In genomic region chr2:112493048-112493447, GRCh38 we compare ENCODE assay signal across 15 cellular contexts. TPM values are rescaled to one million over a fixed set of nuclear protein-coding genes. Genes with fewer than 3 reads are reported as not detected.
DNase-seq lines count a peak whose midpoint lies in the region; ATAC-seq and TF ChIP-seq lines count a peak whose summit lies in the region.
"Had no signal": no experiment of that assay in that cellular context is flagged by ENCODE, and none has a peak within 500 bp of the region (broad histone marks: within the 10 kb centered on the region; RNA-seq: fewer than 3 reads in every experiment).

No MANE protein-coding gene starts in this region.

- no peak overlapping the region for H3K27ac ChIP-seq in AG04450 (ENCODE audit: low read depth, low read length)
- H3K27ac ChIP-seq: uterus had no signal

- no peak overlapping the region for H3K27ac Mint-ChIP-seq in HFFc6
- H3K27ac Mint-ChIP-seq: activated naive CD4-positive, alpha-beta T cell treated with anti-CD3 and anti-CD28 coated beads for 36 hours had no signal

- DNase-seq in AG04450 (ENCODE audit: low read depth, low spot score) (no peak), HFFc6 (no peak), astrocyte of the spinal cord (ENCODE audit: low read depth, low spot score) (peak; percentile 35), iris pigment epithelial cell (ENCODE audit: low read depth) (peak; percentile 36), NCI-H146 treated with DMSO at 0.1 percent for 48 hours (lab: John Stamatoyannopoulos, UW; ENCODE audit: unreplicated experiment) (no peak), cortex of kidney (lab: John Stamatoyannopoulos, UW) (no peak)
- no peak for DNase-seq in activated CD4-positive, alpha-beta T cell treated with anti-CD3 and anti-CD28 coated beads, Interleukin-2, amount 50 U/mL, for 4 hours
- DNase-seq: activated naive CD4-positive, alpha-beta T cell treated with anti-CD3 and anti-CD28 coated beads for 36 hours; GDM1; kidney; NCI-H1092; NCI-H524; T1000; uterus had no signal

- H3K9me3 ChIP-seq in AG04450 (ENCODE audit: control insufficient read depth, insufficient read depth, low read length) = no peaks in the 10 kb centered on the region
- H3K9me3 ChIP-seq: uterus had no signal

- no peak overlapping the region; the same call in 1 of the 2 replicates for H3K4me3 Mint-ChIP-seq in HFFc6
- H3K4me3 Mint-ChIP-seq: activated naive CD4-positive, alpha-beta T cell treated with anti-CD3 and anti-CD28 coated beads for 36 hours had no signal

- TF ChIP-seq CTCF in AG04450 (IDR thresholded peaks at IDR 0.05; ENCODE audit: low read depth, low read length) = peak; percentile 23; the same call in 1 of the 2 replicates
- peak; percentile 26; the same call in 1 of the 2 replicates for TF ChIP-seq CTCF in HFFc6 (IDR thresholded peaks at IDR 0.05)
- TF ChIP-seq CTCF in astrocyte of the spinal cord (IDR thresholded peaks at IDR 0.05; ENCODE audit: low read depth, low read length) = peak; percentile 13

- peaks cover 6% of the 10 kb centered on the region; the same call in 1 of the 2 replicates for H3K36me3 Mint-ChIP-seq in HFFc6 (ENCODE audit: low read depth)

- POLR2A ChIA-PET in AG04450 (lab: Yijun Ruan, JAX) = no interaction called here

- no peaks in the 10 kb centered on the region for H3K27me3 Mint-ChIP-seq in HFFc6 (ENCODE audit: insufficient read depth)

- no peak for ATAC-seq in GM21717 (IDR thresholded peaks at IDR 0.05; ENCODE audit: unreplicated experiment)

- CTCF ChIA-PET in AG04450 (lab: Charles Lee) = interaction anchor here (2.2 kb wide), 1 partner anchor 13 kb away, joined by 7 read pairs; no protein-coding TSS in a partner anchor

- H3K27me3 ChIP-seq in AG04450 (ENCODE audit: control insufficient read depth, insufficient read depth, low read length) = no peaks in the 10 kb centered on the region
- H3K27me3 ChIP-seq: uterus had no signal

- H3K4me1 Mint-ChIP-seq in HFFc6 (ENCODE audit: low read depth) = 0 out of 2 replicates have a peak, but pooled peaks cover 6% of the 10 kb centered on the region

- no peak overlapping the region for H3K4me3 ChIP-seq in AG04450 (ENCODE audit: low read depth, low read length)
- no peak overlapping the region for H3K4me3 ChIP-seq in astrocyte of the spinal cord (ENCODE audit: low read depth, low read length)
- H3K4me3 ChIP-seq: uterus had no signal

- no peaks in the 10 kb centered on the region for H3K9me3 Mint-ChIP-seq in HFFc6
- H3K9me3 Mint-ChIP-seq: activated naive CD4-positive, alpha-beta T cell treated with anti-CD3 and anti-CD28 coated beads for 36 hours had no signal

- in situ Hi-C loops in astrocyte of the spinal cord (cut with HindIII; ENCODE audit: low sequenced_read_pairs) = no loop called here

RNA-seq across cellular contexts. Expression of gene TTL, which starts 11.1 kb away (rescaled TPM):
- polyA plus RNA-seq in AG04450 (2011; rRNA removed) = 26.6 and 27.3 TPM in 2 replicates
- 35.7 and 37.5 TPM in 2 replicates for polyA minus RNA-seq in AG04450 (2011; rRNA and poly(A)+ RNA removed)
- 10 to 100 TPM; 48.4 to 65.1 (median 55.1) TPM for total RNA-seq in HFFc6 (2021; fragmentation: NEBNext Ultra II Directional; extraction: Animal tissue kit (Norgen Biotek cat#: 25700))

RNA-seq across cellular contexts. Expression of gene POLR1B, which starts 49.2 kb away (rescaled TPM):
- 11.3 and 12.4 TPM in 2 replicates for polyA plus RNA-seq in AG04450 (2011; rRNA removed)
- 24.5 and 33.0 TPM in 2 replicates for polyA minus RNA-seq in AG04450 (2011; rRNA and poly(A)+ RNA removed)
- total RNA-seq in HFFc6 (2021; fragmentation: NEBNext Ultra II Directional; extraction: Animal tissue kit (Norgen Biotek cat#: 25700)) = 10 to 100 TPM; 15.1 to 27.5 (median 17.6) TPM

RNA-seq across cellular contexts. Expression of gene RGPD8, which starts 59.6 kb away (rescaled TPM):
- 1.5 and 2.6 TPM in 2 replicates for polyA plus RNA-seq in AG04450 (2011; rRNA removed)
- 2.6 and 4.6 TPM in 2 replicates for polyA minus RNA-seq in AG04450 (2011; rRNA and poly(A)+ RNA removed)
- 1 to 10 TPM; 4.1 to 6.6 (median 5.5) TPM for total RNA-seq in HFFc6 (2021; fragmentation: NEBNext Ultra II Directional; extraction: Animal tissue kit (Norgen Biotek cat#: 25700))

Comparison
In these comparisons a context has a peak if more than half of its experiments do, and no peak if none do; other contexts are left out.
1. DNase-seq: peak in astrocyte of the spinal cord (single experiment) and iris pigment epithelial cell (single experiment); none in AG04450 (single experiment), HFFc6 (single experiment), NCI-H146 treated with DMSO at 0.1 percent for 48 hours (single experiment), cortex of kidney (single experiment) and activated CD4-positive, alpha-beta T cell treated with anti-CD3 and anti-CD28 coated beads, Interleukin-2, amount 50 U/mL, for 4 hours (0 of 2).
2. Peak in every context shown above with its lines, with median percentiles within 50 percentile points of each other: CTCF ChIP-seq.